Comparison of ENCODE assay signal across 12 cellular contexts in the genomic region with DNA sequence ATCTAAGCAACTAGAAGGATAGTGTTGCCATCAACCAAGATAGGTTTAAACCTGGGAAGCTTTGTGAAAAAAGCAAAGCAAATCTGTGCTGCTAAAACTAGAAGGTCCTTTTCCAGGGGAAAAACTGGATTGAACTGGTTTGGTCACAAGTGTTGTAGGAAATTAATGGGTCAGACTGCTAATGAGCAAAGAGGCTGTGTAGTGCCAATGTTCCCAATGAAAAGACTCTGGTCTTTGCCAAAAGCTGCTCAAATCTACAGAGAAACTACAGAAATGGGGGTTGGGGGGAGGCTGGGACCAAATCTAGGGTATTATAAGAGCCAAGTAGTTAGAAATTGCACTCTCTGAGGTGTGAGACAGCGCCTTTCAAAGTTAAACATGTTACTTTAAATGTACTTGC.
DNase-seq lines count a peak whose midpoint lies in the region; ATAC-seq and TF ChIP-seq lines count a peak whose summit lies in the region.
"Had no signal": no experiment of that assay in that cellular context is flagged by ENCODE, and none has a peak within 500 bp of the region (broad histone marks: within the 10 kb centered on the region; RNA-seq: fewer than 3 reads in every experiment).

No MANE protein-coding gene starts in this region.

- H3K27ac ChIP-seq in gastroesophageal sphincter (peak overlapping the region; percentile 76 to 97 (median 83)), tibial artery (peak overlapping the region; percentile 48 to 53)

- H3K36me3 ChIP-seq in gastroesophageal sphincter (no peaks in the 10 kb centered on the region), neuron (ENCODE audit: insufficient read depth, low read length) (no peaks in the 10 kb centered on the region), tibial artery (no peaks in the 10 kb centered on the region)

- WGBS in gastroesophageal sphincter (ENCODE audit: low coverage in 1 of 2), 2 donors, result 50 to 65% methylated on average over 1 of the region's 1 CpG

- CTCF ChIA-PET in GM10248 (lab: Yijun Ruan, JAX), result no interaction called here

- H3K4me3 ChIP-seq in gastroesophageal sphincter, result no peak overlapping the region
- H3K4me3 ChIP-seq in neuron (ENCODE audit: low read length), result no peak overlapping the region
- no peak overlapping the region for H3K4me3 ChIP-seq in tibial artery

- no peak for TF ChIP-seq POLR2A in gastroesophageal sphincter (IDR thresholded peaks at IDR 0.05)

- TF ChIP-seq CTCF in gastroesophageal sphincter (IDR thresholded peaks at IDR 0.05), result no peak
- no peak for TF ChIP-seq CTCF in tibial artery (IDR thresholded peaks at IDR 0.05)
- TF ChIP-seq CTCF in GM10248 (IDR thresholded peaks at IDR 0.05; ENCODE audit: control extremely low read depth, extremely low read depth, low read depth, missing control alignments), result no peak

- ATAC-seq in gastroesophageal sphincter (peak; percentile 10), HG03159 (IDR thresholded peaks at IDR 0.05; ENCODE audit: unreplicated experiment) (no peak), HG03469 (IDR thresholded peaks at IDR 0.05; ENCODE audit: unreplicated experiment) (no peak)

- H3K4me1 ChIP-seq in gastroesophageal sphincter (peaks cover 21 to 82% (median 30%) of the 10 kb centered on the region in 3 donors), neuron (ENCODE audit: insufficient read depth, low read length) (peaks cover 15% of the 10 kb centered on the region), tibial artery (peaks cover 0 to 36% (median 17%) of the 10 kb centered on the region in 4 donors)

- intact Hi-C loops in tibial artery (cut with DNase I; ENCODE audit: low total_unique reads), result no loop called here

- no peak for TF ChIP-seq EP300 in gastroesophageal sphincter (IDR thresholded peaks at IDR 0.05)

- H3K9me3 ChIP-seq in gastroesophageal sphincter (no peaks in the 10 kb centered on the region), neuron (ENCODE audit: low read length) (no peaks in the 10 kb centered on the region), tibial artery (no peaks in the 10 kb centered on the region)

- POLR2A ChIA-PET in GM10248 (lab: Yijun Ruan, JAX), result no interaction called here

- DNase-seq in anterior cingulate cortex (lab: John Stamatoyannopoulos, UW) (peak in 39 of 58 donors; percentile 14 to 92 (median 52)), tibial artery (no peak), GM10248 (ENCODE audit: extremely low spot score) (no peak)
- DNase-seq: activated effector memory CD4-positive, alpha-beta T cell treated with anti-CD3 and anti-CD28 coated beads, Interleukin-2, amount 50 U/mL, for 16 hours; GOT3; left cardiac atrium; NCI-H1048; NCI-H2171 treated with DMSO at 0.1 percent for 48 hours had no signal

- peak overlapping the region; percentile 24 for H2AFZ ChIP-seq in neuron (ENCODE audit: low read depth, low read length)

- no peaks in the 10 kb centered on the region for H3K27me3 ChIP-seq in gastroesophageal sphincter
- no peaks in the 10 kb centered on the region for H3K27me3 ChIP-seq in neuron (ENCODE audit: insufficient read depth, low read length)
- no peaks in the 10 kb centered on the region for H3K27me3 ChIP-seq in tibial artery

Comparison
In these comparisons a context has a peak if more than half of its experiments do, and no peak if none do; other contexts are left out.
1. DNase-seq: peak in anterior cingulate cortex (39 of 58); none in tibial artery (0 of 2) and GM10248 (single experiment).